In the genomic region with DNA sequence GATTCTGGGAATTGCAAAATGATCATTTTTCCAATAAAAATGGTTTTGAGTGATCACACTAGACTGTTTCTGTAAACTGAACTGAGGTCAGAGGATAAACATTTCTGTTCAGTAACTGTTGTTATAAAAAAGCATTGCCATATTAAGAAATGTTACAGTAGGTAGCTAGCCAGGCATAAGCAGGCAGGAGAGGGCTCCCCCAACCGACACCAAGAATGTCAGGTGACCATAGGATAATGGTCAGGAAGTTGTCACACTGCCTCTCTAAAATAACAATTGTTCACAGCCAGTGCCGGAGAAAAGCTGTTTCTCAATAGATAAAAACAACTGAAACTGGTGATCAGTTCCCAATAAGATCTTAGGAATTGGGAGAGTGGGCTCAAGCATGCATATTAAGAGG, we compare ENCODE assay signal across 1 cellular context.
TF ChIP-seq lines count a peak whose summit lies in the region.

No MANE protein-coding gene starts in this region.

TF ChIP-seq in SK-N-SH, 30 proteins besides CTCF, POLR2A, EP300 and RAD21 (continued from another document):
- TF ChIP-seq, protein P1, sequence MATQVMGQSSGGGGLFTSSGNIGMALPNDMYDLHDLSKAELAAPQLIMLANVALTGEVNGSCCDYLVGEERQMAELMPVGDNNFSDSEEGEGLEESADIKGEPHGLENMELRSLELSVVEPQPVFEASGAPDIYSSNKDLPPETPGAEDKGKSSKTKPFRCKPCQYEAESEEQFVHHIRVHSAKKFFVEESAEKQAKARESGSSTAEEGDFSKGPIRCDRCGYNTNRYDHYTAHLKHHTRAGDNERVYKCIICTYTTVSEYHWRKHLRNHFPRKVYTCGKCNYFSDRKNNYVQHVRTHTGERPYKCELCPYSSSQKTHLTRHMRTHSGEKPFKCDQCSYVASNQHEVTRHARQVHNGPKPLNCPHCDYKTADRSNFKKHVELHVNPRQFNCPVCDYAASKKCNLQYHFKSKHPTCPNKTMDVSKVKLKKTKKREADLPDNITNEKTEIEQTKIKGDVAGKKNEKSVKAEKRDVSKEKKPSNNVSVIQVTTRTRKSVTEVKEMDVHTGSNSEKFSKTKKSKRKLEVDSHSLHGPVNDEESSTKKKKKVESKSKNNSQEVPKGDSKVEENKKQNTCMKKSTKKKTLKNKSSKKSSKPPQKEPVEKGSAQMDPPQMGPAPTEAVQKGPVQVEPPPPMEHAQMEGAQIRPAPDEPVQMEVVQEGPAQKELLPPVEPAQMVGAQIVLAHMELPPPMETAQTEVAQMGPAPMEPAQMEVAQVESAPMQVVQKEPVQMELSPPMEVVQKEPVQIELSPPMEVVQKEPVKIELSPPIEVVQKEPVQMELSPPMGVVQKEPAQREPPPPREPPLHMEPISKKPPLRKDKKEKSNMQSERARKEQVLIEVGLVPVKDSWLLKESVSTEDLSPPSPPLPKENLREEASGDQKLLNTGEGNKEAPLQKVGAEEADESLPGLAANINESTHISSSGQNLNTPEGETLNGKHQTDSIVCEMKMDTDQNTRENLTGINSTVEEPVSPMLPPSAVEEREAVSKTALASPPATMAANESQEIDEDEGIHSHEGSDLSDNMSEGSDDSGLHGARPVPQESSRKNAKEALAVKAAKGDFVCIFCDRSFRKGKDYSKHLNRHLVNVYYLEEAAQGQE (IDR thresholded peaks at IDR 0.05; ENCODE audit: low read depth, low read length) = no peak
- TF ChIP-seq, protein P2, sequence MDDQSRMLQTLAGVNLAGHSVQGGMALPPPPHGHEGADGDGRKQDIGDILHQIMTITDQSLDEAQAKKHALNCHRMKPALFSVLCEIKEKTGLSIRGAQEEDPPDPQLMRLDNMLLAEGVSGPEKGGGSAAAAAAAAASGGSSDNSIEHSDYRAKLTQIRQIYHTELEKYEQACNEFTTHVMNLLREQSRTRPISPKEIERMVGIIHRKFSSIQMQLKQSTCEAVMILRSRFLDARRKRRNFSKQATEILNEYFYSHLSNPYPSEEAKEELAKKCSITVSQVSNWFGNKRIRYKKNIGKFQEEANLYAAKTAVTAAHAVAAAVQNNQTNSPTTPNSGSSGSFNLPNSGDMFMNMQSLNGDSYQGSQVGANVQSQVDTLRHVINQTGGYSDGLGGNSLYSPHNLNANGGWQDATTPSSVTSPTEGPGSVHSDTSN (IDR thresholded peaks at IDR 0.05) = no peak
- TF ChIP-seq, protein P3, sequence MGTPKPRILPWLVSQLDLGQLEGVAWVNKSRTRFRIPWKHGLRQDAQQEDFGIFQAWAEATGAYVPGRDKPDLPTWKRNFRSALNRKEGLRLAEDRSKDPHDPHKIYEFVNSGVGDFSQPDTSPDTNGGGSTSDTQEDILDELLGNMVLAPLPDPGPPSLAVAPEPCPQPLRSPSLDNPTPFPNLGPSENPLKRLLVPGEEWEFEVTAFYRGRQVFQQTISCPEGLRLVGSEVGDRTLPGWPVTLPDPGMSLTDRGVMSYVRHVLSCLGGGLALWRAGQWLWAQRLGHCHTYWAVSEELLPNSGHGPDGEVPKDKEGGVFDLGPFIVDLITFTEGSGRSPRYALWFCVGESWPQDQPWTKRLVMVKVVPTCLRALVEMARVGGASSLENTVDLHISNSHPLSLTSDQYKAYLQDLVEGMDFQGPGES (IDR thresholded peaks at IDR 0.05; ENCODE audit: low read depth, low read length) = no peak
- TF ChIP-seq RFX5 (IDR thresholded peaks at IDR 0.05; ENCODE audit: low read length) (no peak), RCOR1 (IDR thresholded peaks at IDR 0.05; ENCODE audit: low read length) (no peak)
